In the genomic region with DNA sequence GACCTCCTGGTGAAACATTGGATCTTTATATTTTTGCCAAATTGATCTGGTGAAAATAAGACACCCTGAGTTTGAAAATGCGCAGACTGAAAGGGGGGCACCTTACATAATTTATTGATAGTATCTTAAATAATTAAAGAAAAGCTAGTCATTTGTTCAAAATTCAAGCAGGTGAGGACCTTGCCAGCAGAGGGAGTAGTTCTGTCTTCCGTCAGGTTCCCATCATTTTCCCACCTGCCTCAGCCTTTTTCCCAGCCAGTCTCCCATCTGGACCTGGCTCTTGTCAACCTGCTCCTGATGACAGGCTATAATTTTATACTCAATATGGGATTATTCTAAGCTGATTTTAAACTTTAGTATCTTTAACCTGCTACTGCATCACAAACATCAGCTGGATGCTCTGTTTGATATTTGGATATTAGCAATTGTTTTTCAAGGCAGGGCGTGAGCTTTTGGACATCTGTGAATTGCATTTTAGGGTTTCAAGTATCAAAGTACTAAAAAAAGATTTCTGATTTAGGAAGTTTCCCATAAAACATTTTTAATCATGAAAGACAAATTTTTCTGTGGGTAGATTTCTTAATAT, we compare ENCODE assay signal across 1 cellular context.
TF ChIP-seq lines count a peak whose summit lies in the region.

No MANE protein-coding gene starts in this region.

TF ChIP-seq in IMR-90, 13 proteins besides CTCF, POLR2A, EP300 and RAD21 (continued from another document):
- TF ChIP-seq, protein P1, sequence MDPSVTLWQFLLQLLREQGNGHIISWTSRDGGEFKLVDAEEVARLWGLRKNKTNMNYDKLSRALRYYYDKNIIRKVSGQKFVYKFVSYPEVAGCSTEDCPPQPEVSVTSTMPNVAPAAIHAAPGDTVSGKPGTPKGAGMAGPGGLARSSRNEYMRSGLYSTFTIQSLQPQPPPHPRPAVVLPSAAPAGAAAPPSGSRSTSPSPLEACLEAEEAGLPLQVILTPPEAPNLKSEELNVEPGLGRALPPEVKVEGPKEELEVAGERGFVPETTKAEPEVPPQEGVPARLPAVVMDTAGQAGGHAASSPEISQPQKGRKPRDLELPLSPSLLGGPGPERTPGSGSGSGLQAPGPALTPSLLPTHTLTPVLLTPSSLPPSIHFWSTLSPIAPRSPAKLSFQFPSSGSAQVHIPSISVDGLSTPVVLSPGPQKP (IDR thresholded peaks at IDR 0.05; ENCODE audit: borderline replicate concordance, low read depth, low read length) = no peak
- TF ChIP-seq CHD1 (IDR thresholded peaks at IDR 0.05; ENCODE audit: low read depth, low read length) (no peak), NFE2L2 (IDR thresholded peaks at IDR 0.05; ENCODE audit: low read depth, low read length) (no peak), MAZ (IDR thresholded peaks at IDR 0.05; ENCODE audit: borderline replicate concordance, low read depth, low read length) (no peak)
